In genomic region chr3:10442151-10442795, GRCh38 we compare ENCODE assay signal across 20 cellular contexts.
A peak's percentile ranks its signal among the peaks of the same experiment; 100 is the strongest.
DNase-seq lines count a peak whose midpoint lies in the region; TF ChIP-seq lines count a peak whose summit lies in the region.
"Had no signal": no experiment of that assay in that cellular context is flagged by ENCODE, and none has a peak within 500 bp of the region (broad histone marks: within the 10 kb centered on the region; RNA-seq: fewer than 3 reads in every experiment).

No MANE protein-coding gene starts in this region.

- intact Hi-C loops in Caco-2 (cut with micrococcal nuclease; ENCODE audit: unreplicated experiment): no loop called here

- peak overlapping the region in 3 of 11 experiments; percentile 28 to 80 (median 48); a peak in 5 of 22 replicates for H3K9ac ChIP-seq in BLaER1 treated with 17β-estradiol and CSF1 and Interleukin-3, amounts not matched to agents 10 nM and 100 nM
- no peak overlapping the region for H3K9ac ChIP-seq in adipocyte (ENCODE audit: low read length)
- no peak overlapping the region for H3K9ac ChIP-seq in skeletal muscle tissue (ENCODE audit: low read depth in 1 of 3, low read length in 3 of 3)

- DNase-seq in adipocyte (ENCODE audit: low read depth): peak; percentile 3
- DNase-seq in fibroblast of peridontal ligament (ENCODE audit: extremely low read depth): peak; percentile 65
- no peak for DNase-seq in activated CD4-positive, CD25-positive, alpha-beta regulatory T cell (lab: John Stamatoyannopoulos, UW)
- no peak for DNase-seq in T-helper 1 cell
- no peak for DNase-seq in NCI-H510A (lab: John Stamatoyannopoulos, UW)
- no peak for DNase-seq in Caco-2
- DNase-seq: CD4-positive, CD25-positive, alpha-beta regulatory T cell; DMS79 treated with DMSO at 0.1 percent for 48 hours; GF-D8; MV-4-11; NCI-H1417 treated with DMSO at 0.1 percent for 48 hours; NCI-H1930; NCI-H2171; NCI-H446 treated with DMSO at 0.1 percent for 48 hours; NCI-H748 treated with DMSO at 0.1 percent for 48 hours; RPMI8226; SIG-M5 had no signal

- no peaks in the 10 kb centered on the region for H3K9me3 ChIP-seq in BLaER1 treated with 17β-estradiol and CSF1 and Interleukin-3, amounts not matched to agents 10 nM and 100 nM (replicated peaks in 1 of 11)
- H3K9me3 ChIP-seq in adipocyte (ENCODE audit: control insufficient read depth, low read length) (no peaks in the 10 kb centered on the region), skeletal muscle tissue (ENCODE audit: control insufficient read depth in 3 of 3, low read length in 3 of 3) (no peaks in the 10 kb centered on the region), Caco-2 (no peaks in the 10 kb centered on the region)
- H3K9me3 ChIP-seq: A549 had no signal

- CTCF ChIA-PET in Caco-2 (lab: Charles Lee): no interaction called here

- H3K36me3 Mint-ChIP-seq in Caco-2 (ENCODE audit: insufficient read depth, unreplicated experiment): no peaks in the 10 kb centered on the region
- H3K36me3 Mint-ChIP-seq: CD4-positive, CD25-positive, alpha-beta regulatory T cell had no signal

- peak overlapping the region in 2 of 10 experiments; percentile 19 to 39; a peak in 3 of 20 replicates for H3K4me3 ChIP-seq in BLaER1 treated with 17β-estradiol and CSF1 and Interleukin-3, amounts not matched to agents 10 nM and 100 nM
- no peak overlapping the region for H3K4me3 ChIP-seq in adipocyte (ENCODE audit: low read length)
- no peak overlapping the region for H3K4me3 ChIP-seq in skeletal muscle tissue (ENCODE audit: low read length in 3 of 3)
- no peak overlapping the region for H3K4me3 ChIP-seq in Caco-2 (ENCODE audit: low read depth, low read length)
- H3K4me3 ChIP-seq: A549 had no signal

- peaks cover 0 to 11% (median 0%) of the 10 kb centered on the region in 11 experiments; a peak in 2 of 22 replicates for H3K36me3 ChIP-seq in BLaER1 treated with 17β-estradiol and CSF1 and Interleukin-3, amounts not matched to agents 10 nM and 100 nM
- H3K36me3 ChIP-seq in adipocyte (ENCODE audit: control insufficient read depth, insufficient read depth, low read length, severe bottlenecking): no peaks in the 10 kb centered on the region
- H3K36me3 ChIP-seq in skeletal muscle tissue (ENCODE audit: control insufficient read depth in 3 of 3, insufficient read depth in 3 of 3, low read length in 3 of 3): peaks cover 0 to 3% (median 0%) of the 10 kb centered on the region in 3 donors
- no peaks in the 10 kb centered on the region for H3K36me3 ChIP-seq in Caco-2 (ENCODE audit: control insufficient read depth, insufficient read depth, low read length)

- peaks cover 29% of the 10 kb centered on the region for H3K27me3 Mint-ChIP-seq in Caco-2 (ENCODE audit: insufficient read depth, unreplicated experiment)
- H3K27me3 Mint-ChIP-seq: CD4-positive, CD25-positive, alpha-beta regulatory T cell had no signal

- peak overlapping the region in 4 of 11 experiments; percentile 89 to 99 (median 96); a peak in 7 of 22 replicates for H3K27ac ChIP-seq in BLaER1 treated with 17β-estradiol and CSF1 and Interleukin-3, amounts not matched to agents 10 nM and 100 nM
- peak overlapping the region; percentile 31 for H3K27ac ChIP-seq in skeletal muscle tissue (ENCODE audit: low read depth, low read length)
- H3K27ac ChIP-seq: A549 had no signal

- POLR2A ChIA-PET in Caco-2 (lab: Charles Lee): no interaction called here

- TF ChIP-seq CTCF in Caco-2 (IDR thresholded peaks at IDR 0.05; ENCODE audit: insufficient read depth in 1 of 2, low read depth in 1 of 2, low read length in 1 of 2, severe bottlenecking in 1 of 2, unreplicated experiment in 1 of 2): no peak

- H3K4me2 ChIP-seq in BLaER1 treated with 17β-estradiol and CSF1 and Interleukin-3, amounts not matched to agents 10 nM and 100 nM: peak overlapping the region in 9 of 11 experiments; percentile 81 to 94 (median 90); a peak in 17 of 22 replicates
- H3K4me2 ChIP-seq: A549 had no signal

- H4K20me1 ChIP-seq in BLaER1 treated with 17β-estradiol and CSF1 and Interleukin-3, amounts not matched to agents 10 nM and 100 nM: peaks cover 0 to 14% (median 0%) of the 10 kb centered on the region in 11 experiments; a peak in 2 of 22 replicates

- H3K4me1 Mint-ChIP-seq in Caco-2 (ENCODE audit: low read depth, unreplicated experiment): no peaks in the 10 kb centered on the region

- no peaks in the 10 kb centered on the region for H3K9me3 Mint-ChIP-seq in Caco-2 (ENCODE audit: unreplicated experiment)
- H3K9me3 Mint-ChIP-seq: CD4-positive, CD25-positive, alpha-beta regulatory T cell had no signal

- no peak overlapping the region for H3K27ac Mint-ChIP-seq in Caco-2 (ENCODE audit: unreplicated experiment)

- H3K4me1 ChIP-seq in BLaER1 treated with 17β-estradiol and CSF1 and Interleukin-3, amounts not matched to agents 10 nM and 100 nM: peaks cover 81 to 100% (median 100%) of the 10 kb centered on the region in 10 experiments
- H3K4me1 ChIP-seq in adipocyte (ENCODE audit: control insufficient read depth, insufficient read depth, low read length) (no peaks in the 10 kb centered on the region), skeletal muscle tissue (ENCODE audit: control insufficient read depth in 3 of 3, insufficient read depth in 3 of 3, low read length in 3 of 3) (peaks cover 39 to 83% (median 40%) of the 10 kb centered on the region in 3 donors), Caco-2 (no peaks in the 10 kb centered on the region)
- H3K4me1 ChIP-seq: A549 had no signal

- no peak overlapping the region for H3K4me3 Mint-ChIP-seq in Caco-2 (ENCODE audit: unreplicated experiment)
- H3K4me3 Mint-ChIP-seq: CD4-positive, CD25-positive, alpha-beta regulatory T cell had no signal

- H3K27me3 ChIP-seq in BLaER1 treated with 17β-estradiol and CSF1 and Interleukin-3, amounts not matched to agents 10 nM and 100 nM: no peaks in the 10 kb centered on the region
- H3K27me3 ChIP-seq in adipocyte (replicated peaks; ENCODE audit: control insufficient read depth, insufficient read depth, low read length) (peaks cover 11% of the 10 kb centered on the region), skeletal muscle tissue (ENCODE audit: control insufficient read depth in 3 of 3, insufficient read depth in 3 of 3, low read length in 3 of 3) (no peaks in the 10 kb centered on the region), Caco-2 (replicated peaks; ENCODE audit: control insufficient read depth, insufficient read depth, low read length) (no peaks in the 10 kb centered on the region; the same call in none of the 2 replicates)

- BruUV-seq in Caco-2 (replicated peaks; lab: Mats Ljungman, UMichigan): no TSS peak

Comparison
In these comparisons a context has a peak if more than half of its experiments do, and no peak if none do; other contexts are left out.
1. DNase-seq: peak in adipocyte (single experiment) and fibroblast of peridontal ligament (single experiment); none in activated CD4-positive, CD25-positive, alpha-beta regulatory T cell (0 of 4), T-helper 1 cell (0 of 5), NCI-H510A (single experiment) and Caco-2 (0 of 2).